In genomic region chr20:309306-309840, GRCh38 we compare ENCODE assay signal across 8 cellular contexts. TPM values are rescaled to one million over a fixed set of nuclear protein-coding genes. Genes with fewer than 3 reads are reported as not detected.
A peak's percentile ranks its signal among the peaks of the same experiment; 100 is the strongest.
DNase-seq lines count a peak whose midpoint lies in the region; ATAC-seq and TF ChIP-seq lines count a peak whose summit lies in the region.

No MANE protein-coding gene starts in this region.

- ATAC-seq in naive B cell (ENCODE audit: low read depth in 2 of 2) = no peak
- no peak for ATAC-seq in GM21360 (IDR thresholded peaks at IDR 0.05; ENCODE audit: unreplicated experiment)
- ATAC-seq in GM18505 (IDR thresholded peaks at IDR 0.05; ENCODE audit: unreplicated experiment) = no peak

- no peak overlapping the region for H3K4me2 ChIP-seq in Karpas-422 (ENCODE audit: low read depth, low read length, poor library complexity, severe bottlenecking)

- H3K36me3 ChIP-seq in Karpas-422 (ENCODE audit: insufficient read depth, low read length) (no peaks in the 10 kb centered on the region), colonic mucosa (no peaks in the 10 kb centered on the region), WERI-Rb-1 (no peaks in the 10 kb centered on the region)

- TF ChIP-seq CTCF in colonic mucosa (IDR thresholded peaks at IDR 0.05) (no peak), WERI-Rb-1 (IDR thresholded peaks at IDR 0.05; ENCODE audit: low read depth, low read length) (no peak)

- no peaks in the 10 kb centered on the region for H3K79me2 ChIP-seq in Karpas-422 (ENCODE audit: low read length)

- TF ChIP-seq POLR2A in GM18505 (IDR thresholded peaks at IDR 0.05; ENCODE audit: borderline replicate concordance, extremely low read depth, insufficient read depth, insufficient read length) = no peak

- H3K9me3 ChIP-seq in Karpas-422 (ENCODE audit: low read length) (no peaks in the 10 kb centered on the region), colonic mucosa (no peaks in the 10 kb centered on the region), WERI-Rb-1 (ENCODE audit: severe bottlenecking) (no peaks in the 10 kb centered on the region)

- H3K27ac Mint-ChIP-seq in naive B cell = peak overlapping the region in 5 of 6 donors; percentile 1 to 87 (median 69)

- DNase-seq in AG20443 (ENCODE audit: low spot score) (peak; percentile 26), Karpas-422 (peak; percentile 40), colonic mucosa (no peak), naive B cell (no peak), NOMO-1 treated with dmso at 0.1 percent for 144 hours (lab: John Stamatoyannopoulos, UW; ENCODE audit: unreplicated experiment) (no peak), WERI-Rb-1 (no peak)

- H3K4me1 ChIP-seq in Karpas-422 (ENCODE audit: low read length) (peaks cover 18% of the 10 kb centered on the region), colonic mucosa (no peaks in the 10 kb centered on the region)

- H3K27ac ChIP-seq in Karpas-422 (ENCODE audit: low read length) (no peak overlapping the region), colonic mucosa (peak overlapping the region; percentile 50), WERI-Rb-1 (no peak overlapping the region)

- H3K9me3 Mint-ChIP-seq in naive B cell = no peaks in the 10 kb centered on the region

- peak overlapping the region in 7 of 8 donors; percentile 37 to 94 (median 84) for H3K4me3 Mint-ChIP-seq in naive B cell

- no peak overlapping the region for H3K4me3 ChIP-seq in Karpas-422 (ENCODE audit: low read length)
- no peak overlapping the region for H3K4me3 ChIP-seq in colonic mucosa
- H3K4me3 ChIP-seq in WERI-Rb-1 (ENCODE audit: low read depth, low read length) = no peak overlapping the region

- H3K4me1 Mint-ChIP-seq in naive B cell = peaks cover 15 to 23% (median 16%) of the 10 kb centered on the region in 3 donors

- H3K27me3 ChIP-seq in Karpas-422 (ENCODE audit: low read length) (no peaks in the 10 kb centered on the region), colonic mucosa (no peaks in the 10 kb centered on the region), WERI-Rb-1 (ENCODE audit: insufficient read depth, low read depth, severe bottlenecking) (no peaks in the 10 kb centered on the region)

- H3K9ac ChIP-seq in Karpas-422 (ENCODE audit: low read length) (no peak overlapping the region), colonic mucosa (ENCODE audit: low read depth in 2 of 2, low read length in 2 of 2) (no peak overlapping the region)

- no peaks in the 10 kb centered on the region for H3K27me3 Mint-ChIP-seq in naive B cell

- no peaks in the 10 kb centered on the region for H4K20me1 ChIP-seq in Karpas-422 (ENCODE audit: insufficient read depth, low read depth, low read length)

- H3K9me2 ChIP-seq in Karpas-422 (replicated peaks; ENCODE audit: insufficient read depth, low read length) = no peaks in the 10 kb centered on the region

- H3K36me3 Mint-ChIP-seq in naive B cell = peaks cover 0 to 4% of the 10 kb centered on the region in 2 donors

- no peak overlapping the region for H2AFZ ChIP-seq in Karpas-422 (ENCODE audit: low read length)

- intact Hi-C loops in colonic mucosa (cut with DNase I) = no loop called here

RNA-seq across cellular contexts. Expression of gene ZCCHC3, which starts 12.0 kb away (rescaled TPM):
- 20.6 and 22.2 TPM in 2 replicates for total RNA-seq in Karpas-422 (2014; rRNA removed; shearing (Covaris generic); ENCODE audit: low replicate concordance)
- 10 to 100 TPM; 13.7 to 15.6 TPM for total RNA-seq in colonic mucosa
- 10 to 100 TPM in 5 of 6 donors, 1 to 10 TPM in 1; 9.7 to 19.0 (median 10.9) TPM for polyA plus RNA-seq in naive B cell (ENCODE audit: low read depth in 6 of 6)

RNA-seq across cellular contexts. Expression of gene SOX12, which starts 16.0 kb away (rescaled TPM):
- total RNA-seq in Karpas-422 (2014; rRNA removed; shearing (Covaris generic); ENCODE audit: low replicate concordance) = 8.3 and 18.0 TPM in 2 replicates
- 1 to 10 TPM; 5.0 to 7.5 TPM for total RNA-seq in colonic mucosa
- 1 to 10 TPM in 2 of 6 donors, under 1 TPM in 4; 0.15 to 1.7 (median 0.95) TPM for polyA plus RNA-seq in naive B cell (ENCODE audit: low read depth in 6 of 6)

RNA-seq across cellular contexts. Expression of gene C20orf96, which starts 18.8 kb away (rescaled TPM):
- 1.8 and 2.0 TPM in 2 replicates for total RNA-seq in Karpas-422 (2014; rRNA removed; shearing (Covaris generic); ENCODE audit: low replicate concordance)
- total RNA-seq in colonic mucosa = 1 to 10 TPM; 7.9 to 8.2 TPM
- 1 to 10 TPM in 2 of 6 donors, under 1 TPM in 4; 0.18 to 1.4 (median 0.37) TPM for polyA plus RNA-seq in naive B cell (ENCODE audit: low read depth in 6 of 6)

RNA-seq across cellular contexts. Expression of gene NRSN2, which starts 37.5 kb away (rescaled TPM):
- total RNA-seq in Karpas-422 (2014; rRNA removed; shearing (Covaris generic); ENCODE audit: low replicate concordance) = 18.2 and 28.3 TPM in 2 replicates
- total RNA-seq in colonic mucosa = 10 to 100 TPM; 11.2 to 18.3 TPM
- 1 to 10 TPM; 4.7 to 9.8 (median 8.2) TPM for polyA plus RNA-seq in naive B cell (ENCODE audit: low read depth in 6 of 6)

RNA-seq across cellular contexts. Expression of gene DEFB132, which starts 51.8 kb away (rescaled TPM):
- 0.22 TPM in 1 of 2 replicates, not detected in the other for total RNA-seq in Karpas-422 (2014; rRNA removed; shearing (Covaris generic); ENCODE audit: low replicate concordance)
- total RNA-seq in colonic mucosa = not detected
- polyA plus RNA-seq in naive B cell (ENCODE audit: low read depth in 6 of 6) = not detected

Comparison
In these comparisons a context has a peak if more than half of its experiments do, and no peak if none do; other contexts are left out.
1. DNase-seq: peak in AG20443 (single experiment) and Karpas-422 (single experiment); none in colonic mucosa (single experiment), naive B cell (single experiment), NOMO-1 treated with dmso at 0.1 percent for 144 hours (single experiment) and WERI-Rb-1 (single experiment).